ENCODE assay signal across 31 cellular contexts in genomic region chr12:83046019-83046418, GRCh38.
"Had no signal": no experiment of that assay in that cellular context is flagged by ENCODE, and none has a peak within 500 bp of the region (broad histone marks: within the 10 kb centered on the region; RNA-seq: fewer than 3 reads in every experiment).

No MANE protein-coding gene starts in this region.

- H3K27ac Mint-ChIP-seq: activated B cell treated with CpG ODN at 0.5 μM for 24 hours; activated CD4-positive, alpha-beta memory T cell treated with anti-CD3 and anti-CD28 coated beads for 36 hours; activated CD8-positive, alpha-beta memory T cell treated with anti-CD3 and anti-CD28 coated beads, Interleukin-2, amount 10 ng/mL, durations not matched to agents 7 days and 5 days; activated CD8-positive, alpha-beta T cell treated with anti-CD3 and anti-CD28 coated beads, Interleukin-2, amount 10 ng/mL, durations not matched to agents 7 days and 5 days; activated naive CD4-positive, alpha-beta T cell treated with anti-CD3 and anti-CD28 coated beads, Interleukin-2, amount 10 ng/mL, durations not matched to agents 7 days and 5 days; activated naive CD4-positive, alpha-beta T cell treated with anti-CD3 and anti-CD28 coated beads, Interleukin-2, amount 50 U/mL, for 72 hours; activated naive CD8-positive, alpha-beta T cell treated with anti-CD3 and anti-CD28 coated beads, Interleukin-2, amount 10 ng/mL, durations not matched to agents 7 days and 5 days; activated T-cell treated with anti-CD3 and anti-CD28 coated beads, Interleukin-2, amount 50 U/mL, for 72 hours; T-helper 17 cell; T-helper 2 cell treated with Interferon-gamma antibody and Interleukin-4, amounts not matched to agents 5 μg/mL and 100 μg/mL, for 36 hours had no signal

- H3K27me3 Mint-ChIP-seq: activated B cell treated with CpG ODN at 0.5 μM for 24 hours; activated CD4-positive, alpha-beta memory T cell treated with anti-CD3 and anti-CD28 coated beads for 36 hours; activated CD8-positive, alpha-beta memory T cell treated with anti-CD3 and anti-CD28 coated beads, Interleukin-2, amount 10 ng/mL, durations not matched to agents 7 days and 5 days; activated naive CD4-positive, alpha-beta T cell treated with anti-CD3 and anti-CD28 coated beads, Interleukin-2, amount 10 ng/mL, durations not matched to agents 7 days and 5 days; activated naive CD8-positive, alpha-beta T cell treated with anti-CD3 and anti-CD28 coated beads, Interleukin-2, amount 10 ng/mL, durations not matched to agents 7 days and 5 days; brain; T-helper 17 cell had no signal

- H3K4me1 Mint-ChIP-seq: activated B cell treated with CpG ODN at 0.5 μM for 24 hours; activated CD8-positive, alpha-beta memory T cell treated with anti-CD3 and anti-CD28 coated beads, Interleukin-2, amount 10 ng/mL, durations not matched to agents 7 days and 5 days; activated naive CD4-positive, alpha-beta T cell treated with anti-CD3 and anti-CD28 coated beads, Interleukin-2, amount 10 ng/mL, durations not matched to agents 7 days and 5 days; activated naive CD8-positive, alpha-beta T cell treated with anti-CD3 and anti-CD28 coated beads, Interleukin-2, amount 10 ng/mL, durations not matched to agents 7 days and 5 days had no signal

- H3K4me3 ChIP-seq: ascending aorta, breast epithelium, cardiac muscle cell, colonic mucosa, gastrocnemius medialis, heart left ventricle had no signal

- H3K9me3 Mint-ChIP-seq: activated naive CD4-positive, alpha-beta T cell treated with anti-CD3 and anti-CD28 coated beads, Interleukin-2, amount 10 ng/mL, durations not matched to agents 7 days and 5 days; activated naive CD4-positive, alpha-beta T cell treated with anti-CD3 and anti-CD28 coated beads, Interleukin-2, amount 50 U/mL, for 72 hours; activated naive CD8-positive, alpha-beta T cell treated with anti-CD3 and anti-CD28 coated beads, Interleukin-2, amount 10 ng/mL, durations not matched to agents 7 days and 5 days; T-helper 2 cell treated with Interferon-gamma antibody and Interleukin-4, amounts not matched to agents 5 μg/mL and 100 μg/mL, for 36 hours had no signal

- H3K27me3 ChIP-seq: ascending aorta, breast epithelium, colonic mucosa, gastrocnemius medialis, heart left ventricle had no signal

- ATAC-seq: activated CD4-positive, CD25-positive, alpha-beta regulatory T cell treated with anti-CD3 and anti-CD28 coated beads, Interleukin-2, amount 50 U/mL, for 24 hours; activated CD8-positive, alpha-beta memory T cell treated with anti-CD3 and anti-CD28 coated beads, Interleukin-2, amount 10 ng/mL, durations not matched to agents 7 days and 5 days; activated CD8-positive, alpha-beta T cell treated with anti-CD3 and anti-CD28 coated beads, Interleukin-2, amount 10 ng/mL, durations not matched to agents 7 days and 5 days; activated naive CD4-positive, alpha-beta T cell treated with anti-CD3 and anti-CD28 coated beads, Interleukin-2, amount 50 U/mL, for 72 hours; activated T-cell treated with anti-CD3 and anti-CD28 coated beads, Interleukin-2, amount 50 U/mL, for 72 hours; gastrocnemius medialis; heart left ventricle; T-helper 17 cell had no signal

- H3K4me3 Mint-ChIP-seq: activated B cell treated with CpG ODN at 0.5 μM for 24 hours; activated CD4-positive, alpha-beta memory T cell treated with anti-CD3 and anti-CD28 coated beads for 36 hours; activated CD8-positive, alpha-beta memory T cell treated with anti-CD3 and anti-CD28 coated beads, Interleukin-2, amount 10 ng/mL, durations not matched to agents 7 days and 5 days; activated CD8-positive, alpha-beta T cell treated with anti-CD3 and anti-CD28 coated beads, Interleukin-2, amount 10 ng/mL, durations not matched to agents 7 days and 5 days; activated naive CD4-positive, alpha-beta T cell treated with anti-CD3 and anti-CD28 coated beads, Interleukin-2, amount 10 ng/mL, durations not matched to agents 7 days and 5 days; activated naive CD8-positive, alpha-beta T cell treated with anti-CD3 and anti-CD28 coated beads, Interleukin-2, amount 10 ng/mL, durations not matched to agents 7 days and 5 days; activated T-cell treated with anti-CD3 and anti-CD28 coated beads, Interleukin-2, amount 50 U/mL, for 72 hours; brain; T-helper 17 cell; T-helper 2 cell treated with Interferon-gamma antibody and Interleukin-4, amounts not matched to agents 5 μg/mL and 100 μg/mL, for 36 hours had no signal

- H3K27ac ChIP-seq: ascending aorta, breast epithelium, cardiac muscle cell, colonic mucosa, epithelial cell of prostate, gastrocnemius medialis, heart left ventricle, WERI-Rb-1 had no signal

- H3K9me3 ChIP-seq: ascending aorta, breast epithelium, colonic mucosa, gastrocnemius medialis, heart left ventricle had no signal

- DNase-seq: activated B cell treated with CpG ODN at 0.5 μM for 24 hours; activated CD4-positive, alpha-beta memory T cell treated with anti-CD3 and anti-CD28 coated beads for 36 hours; activated CD4-positive, alpha-beta T cell treated with anti-CD3 and anti-CD28 coated beads for 48 hours; activated CD8-positive, alpha-beta memory T cell treated with anti-CD3 and anti-CD28 coated beads, Interleukin-2, amount 10 ng/mL, durations not matched to agents 7 days and 5 days; activated CD8-positive, alpha-beta memory T cell treated with anti-CD3 and anti-CD28 coated beads, Interleukin-2, amount 50 U/mL, for 4 hours; activated CD8-positive, alpha-beta T cell treated with anti-CD3 and anti-CD28 coated beads, Interleukin-2, amount 10 ng/mL, durations not matched to agents 7 days and 5 days; activated gamma-delta T cell; activated naive CD4-positive, alpha-beta T cell; activated naive CD4-positive, alpha-beta T cell treated with anti-CD3 and anti-CD28 coated beads, Interleukin-2, amount 10 ng/mL, durations not matched to agents 7 days and 5 days; activated naive CD8-positive, alpha-beta T cell treated with anti-CD3 and anti-CD28 coated beads, Interleukin-2, amount 10 ng/mL, durations not matched to agents 7 days and 5 days; activated T-cell treated with anti-CD3 and anti-CD28 coated beads, Interleukin-2, amount 50 U/mL, for 1 hour; activated T-cell treated with anti-CD3 and anti-CD28 coated beads, Interleukin-2, amount 50 U/mL, for 72 hours; central memory CD4-positive, alpha-beta T cell; cerebellar nuclear complex; colonic mucosa; effector CD8-positive, alpha-beta T cell; gastrocnemius medialis; glutamatergic neuron; heart left ventricle; T-helper 1 cell; T-helper 17 cell; T1000; WERI-Rb-1 had no signal

- H3K4me1 ChIP-seq: ascending aorta, breast epithelium, colonic mucosa, gastrocnemius medialis, heart left ventricle had no signal

- H3K36me3 Mint-ChIP-seq: activated CD8-positive, alpha-beta memory T cell treated with anti-CD3 and anti-CD28 coated beads, Interleukin-2, amount 10 ng/mL, durations not matched to agents 7 days and 5 days; activated naive CD4-positive, alpha-beta T cell treated with anti-CD3 and anti-CD28 coated beads, Interleukin-2, amount 10 ng/mL, durations not matched to agents 7 days and 5 days; activated naive CD8-positive, alpha-beta T cell treated with anti-CD3 and anti-CD28 coated beads, Interleukin-2, amount 10 ng/mL, durations not matched to agents 7 days and 5 days had no signal

- H3K36me3 ChIP-seq: ascending aorta, breast epithelium, cardiac muscle cell, colonic mucosa, gastrocnemius medialis, heart left ventricle, WERI-Rb-1 had no signal
